ENCODE assay signal across 8 cellular contexts in the genomic region with DNA sequence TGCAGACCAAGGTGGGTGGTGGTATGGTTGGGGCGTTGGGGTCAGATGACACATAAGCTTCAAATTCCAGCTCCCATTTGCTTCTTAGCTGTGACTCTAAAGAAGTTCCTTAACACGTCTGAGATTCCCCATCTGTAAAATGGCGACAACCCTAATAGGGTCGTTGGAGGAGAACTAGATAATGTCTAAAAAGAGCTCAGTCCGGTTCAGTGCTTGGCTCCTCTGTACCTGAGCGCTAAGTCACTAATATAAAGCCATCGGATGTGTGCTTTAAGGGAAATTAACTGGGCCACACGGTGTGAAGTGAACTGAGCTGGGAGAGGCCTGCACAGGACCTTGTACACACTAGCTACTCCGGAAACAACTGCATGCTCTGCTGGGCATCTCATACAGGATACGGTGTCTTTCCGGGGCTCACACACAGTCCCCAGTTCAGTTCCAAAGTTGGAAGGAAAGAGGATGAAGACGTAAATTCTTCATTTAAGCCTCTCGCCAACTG. TPM values are rescaled to one million over a fixed set of nuclear protein-coding genes. Genes with fewer than 3 reads are reported as not detected.
DNase-seq lines count a peak whose midpoint lies in the region; ATAC-seq and TF ChIP-seq lines count a peak whose summit lies in the region.

No MANE protein-coding gene starts in this region.

- ATAC-seq in GM19395 (IDR thresholded peaks at IDR 0.05; ENCODE audit: unreplicated experiment), result peak; percentile 37
- peak; percentile 11 for ATAC-seq in HG03066 (IDR thresholded peaks at IDR 0.05; ENCODE audit: low read depth, unreplicated experiment)
- peak; percentile 1 for ATAC-seq in left colon

- no peaks in the 10 kb centered on the region for H3K27me3 Mint-ChIP-seq in activated CD4-positive, alpha-beta memory T cell treated with anti-CD3 and anti-CD28 coated beads, Interleukin-2, amount 10 ng/mL, durations not matched to agents 7 days and 5 days

- H3K27ac Mint-ChIP-seq in activated CD4-positive, alpha-beta memory T cell treated with anti-CD3 and anti-CD28 coated beads, Interleukin-2, amount 10 ng/mL, durations not matched to agents 7 days and 5 days, result peak overlapping the region; percentile 86

- peak overlapping the region; percentile 59 for H3K27ac ChIP-seq in thymus (ENCODE audit: low read depth)

- peaks cover 2% of the 10 kb centered on the region for H3K27me3 ChIP-seq in thymus (ENCODE audit: control insufficient read depth, insufficient read depth)

- no peaks in the 10 kb centered on the region for H3K9me3 ChIP-seq in thymus (ENCODE audit: control insufficient read depth)

- 80% methylated on average over 13 of the region's 13 CpGs for WGBS in thymus

- peak overlapping the region; percentile 66 for H3K4me3 ChIP-seq in thymus (ENCODE audit: low read length)

- H3K36me3 ChIP-seq in thymus (ENCODE audit: control insufficient read depth, insufficient read depth), result peaks cover 8% of the 10 kb centered on the region

- H3K9me3 Mint-ChIP-seq in activated CD4-positive, alpha-beta memory T cell treated with anti-CD3 and anti-CD28 coated beads, Interleukin-2, amount 10 ng/mL, durations not matched to agents 7 days and 5 days, result peaks cover 2% of the 10 kb centered on the region

- H3K36me3 Mint-ChIP-seq in activated CD4-positive, alpha-beta memory T cell treated with anti-CD3 and anti-CD28 coated beads, Interleukin-2, amount 10 ng/mL, durations not matched to agents 7 days and 5 days (ENCODE audit: low read depth), result peaks cover 31% of the 10 kb centered on the region

- peaks cover 42% of the 10 kb centered on the region for H3K4me1 Mint-ChIP-seq in activated CD4-positive, alpha-beta memory T cell treated with anti-CD3 and anti-CD28 coated beads, Interleukin-2, amount 10 ng/mL, durations not matched to agents 7 days and 5 days

- no peak for DNase-seq in activated CD4-positive, alpha-beta memory T cell treated with anti-CD3 and anti-CD28 coated beads, Interleukin-2, amount 10 ng/mL, durations not matched to agents 7 days and 5 days
- DNase-seq in left colon (no peak), HT-29 (ENCODE audit: low spot score) (no peak), GM13977 (ENCODE audit: low spot score) (no peak)
- DNase-seq in central memory CD4-positive, alpha-beta T cell, result no peak

- no peak for TF ChIP-seq CTCF in GM13977 (IDR thresholded peaks at IDR 0.05; ENCODE audit: extremely low read depth, insufficient read depth, missing control alignments)

- intact Hi-C loops in left colon (cut with DNase I, micrococcal nuclease), result loop anchor here in 1 of 2 donors (10.0 kb wide), 1 partner anchor 52 kb away; a partner anchor contains a TSS

- H3K4me3 Mint-ChIP-seq in activated CD4-positive, alpha-beta memory T cell treated with anti-CD3 and anti-CD28 coated beads, Interleukin-2, amount 10 ng/mL, durations not matched to agents 7 days and 5 days, result peak overlapping the region; percentile 85

- POLR2A ChIA-PET in activated CD4-positive, alpha-beta memory T cell treated with anti-CD3 and anti-CD28 coated beads, Interleukin-2, amount 10 ng/mL, durations not matched to agents 7 days and 5 days (lab: Charles Lee), result interaction anchor here (0.7 to 2.2 kb wide), 15 partner anchors 8 to 709 kb away, joined by 3 to 20 read pairs (median 3); a partner anchor contains a TSS

- CTCF ChIA-PET in activated CD4-positive, alpha-beta memory T cell treated with anti-CD3 and anti-CD28 coated beads, Interleukin-2, amount 10 ng/mL, durations not matched to agents 7 days and 5 days (lab: Charles Lee), result interaction anchor here (0.6 to 9.7 kb wide), 17 partner anchors 10 to 336 kb away, joined by 3 to 111 read pairs (median 5); a partner anchor contains a TSS

- H3K4me1 ChIP-seq in thymus (ENCODE audit: control insufficient read depth, insufficient read depth, low read length), result peaks cover 10% of the 10 kb centered on the region

- in situ Hi-C loops in GM13977 (cut with MboI; ENCODE audit: low pct_unique_long_range_greater_than_20kb, low sequenced_read_pairs, unreplicated experiment), result no loop called here

RNA-seq across cellular contexts. Expression of a gene that starts 0.5 kb away (rescaled TPM):
- total RNA-seq in activated CD4-positive, alpha-beta memory T cell treated with anti-CD3 and anti-CD28 coated beads, Interleukin-2, amount 10 ng/mL, durations not matched to agents 7 days and 5 days, result 10 to 100 TPM; 29.3 to 32.4 TPM
- total RNA-seq in left colon, result 10 to 100 TPM; 52.1 to 57.6 TPM
- polyA plus RNA-seq in thymus, result 23.7 TPM
- 34.6 and 45.5 TPM in 2 replicates for total RNA-seq in HT-29 (2014; rRNA removed; shearing (Covaris generic))

RNA-seq across cellular contexts. Expression of a gene that starts 22.9 kb away (rescaled TPM):
- total RNA-seq in activated CD4-positive, alpha-beta memory T cell treated with anti-CD3 and anti-CD28 coated beads, Interleukin-2, amount 10 ng/mL, durations not matched to agents 7 days and 5 days, result 1 to 10 TPM; 2.5 to 2.7 TPM
- 10 to 100 TPM; 24.9 to 37.0 TPM for total RNA-seq in left colon
- polyA plus RNA-seq in thymus, result 14.2 TPM
- total RNA-seq in HT-29 (2014; rRNA removed; shearing (Covaris generic)), result 24.5 and 24.9 TPM in 2 replicates

RNA-seq across cellular contexts. Expression of a gene that starts 35.3 kb away (rescaled TPM):
- total RNA-seq in activated CD4-positive, alpha-beta memory T cell treated with anti-CD3 and anti-CD28 coated beads, Interleukin-2, amount 10 ng/mL, durations not matched to agents 7 days and 5 days, result not detected
- total RNA-seq in left colon, result 1 to 10 TPM in 1 of 2 donors, under 1 TPM in 1; 0.82 to 1.2 TPM
- polyA plus RNA-seq in thymus, result 0.41 TPM
- 0.21 TPM in 1 of 2 replicates, not detected in the other for total RNA-seq in HT-29 (2014; rRNA removed; shearing (Covaris generic))

RNA-seq across cellular contexts. Expression of a gene that starts 49.4 kb away (rescaled TPM):
- total RNA-seq in activated CD4-positive, alpha-beta memory T cell treated with anti-CD3 and anti-CD28 coated beads, Interleukin-2, amount 10 ng/mL, durations not matched to agents 7 days and 5 days, result 1 to 10 TPM; 1.8 to 1.9 TPM
- 10 to 100 TPM; 38.7 to 43.8 TPM for total RNA-seq in left colon
- polyA plus RNA-seq in thymus, result 11.5 TPM
- total RNA-seq in HT-29 (2014; rRNA removed; shearing (Covaris generic)), result 31.9 and 35.5 TPM in 2 replicates
